11 cellular contexts compared by ENCODE assay signal in the genomic region with DNA sequence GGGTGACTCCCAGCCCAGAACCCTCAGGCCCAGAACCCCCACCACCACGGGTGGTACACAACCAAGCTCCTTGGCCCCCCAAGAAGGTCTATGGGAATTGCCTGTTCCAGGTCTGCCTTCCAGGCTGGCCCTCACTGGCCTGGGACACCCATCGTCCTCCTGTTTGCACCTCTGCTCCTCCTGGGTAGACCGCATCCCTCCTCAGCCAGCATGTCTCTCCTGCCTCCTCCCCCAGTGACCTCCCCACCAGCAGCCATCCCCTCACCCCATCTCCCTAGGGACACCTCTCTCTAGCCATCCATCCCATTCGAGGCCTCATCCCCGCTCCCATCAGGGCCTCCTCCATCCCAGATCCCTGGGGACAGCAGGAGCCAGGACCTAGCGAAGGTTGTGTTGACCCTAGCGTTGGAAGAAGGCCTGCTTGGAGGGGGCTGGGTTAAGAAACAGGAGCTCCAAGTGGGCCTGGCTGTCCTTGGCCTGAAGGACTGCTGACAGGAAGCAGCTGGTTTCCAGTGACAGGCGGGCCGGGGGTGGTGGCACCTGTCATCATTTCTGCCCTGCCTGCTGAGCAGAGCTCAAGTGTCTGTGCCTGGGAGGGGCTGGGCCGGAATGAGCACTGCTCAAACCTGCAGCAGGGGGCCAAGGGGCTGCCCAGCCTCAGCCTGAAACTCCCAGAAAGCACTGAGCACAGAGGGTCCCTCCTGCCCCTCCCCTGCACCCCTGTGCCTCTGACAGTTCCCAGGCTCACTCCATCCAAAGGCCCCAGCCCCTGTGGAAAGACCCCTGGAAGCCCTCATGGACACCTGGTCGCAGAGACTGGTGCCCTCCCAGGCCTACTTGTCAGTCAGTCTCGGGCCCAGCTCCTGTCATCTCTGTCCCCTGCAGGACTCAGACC.
DNase-seq lines count a peak whose midpoint lies in the region; FAIRE-seq and TF ChIP-seq lines count a peak whose summit lies in the region.
"Had no signal": no experiment of that assay in that cellular context is flagged by ENCODE, and none has a peak within 500 bp of the region (broad histone marks: within the 10 kb centered on the region; RNA-seq: fewer than 3 reads in every experiment).

No MANE protein-coding gene starts in this region.

- no peaks in the 10 kb centered on the region for H3K27me3 Mint-ChIP-seq in brain
- H3K27me3 Mint-ChIP-seq in nephron (ENCODE audit: low read depth) = peaks cover 7% of the 10 kb centered on the region
- H3K27me3 Mint-ChIP-seq in activated naive CD8-positive, alpha-beta T cell treated with anti-CD3 and anti-CD28 coated beads for 36 hours = peaks cover 13% of the 10 kb centered on the region

- no peaks in the 10 kb centered on the region for H3K27me3 ChIP-seq in brain microvascular endothelial cell (replicated peaks)
- H3K27me3 ChIP-seq in prostate gland (replicated peaks; ENCODE audit: insufficient read depth) = no peaks in the 10 kb centered on the region

- 71% methylated on average over 12 of the region's 12 CpGs for WGBS in prostate gland

- H3K9me3 Mint-ChIP-seq in brain (peaks cover 0 to 7% (median 5%) of the 10 kb centered on the region in 5 experiments), nephron (peaks cover 3% of the 10 kb centered on the region)
- no peaks in the 10 kb centered on the region for H3K9me3 Mint-ChIP-seq in activated naive CD8-positive, alpha-beta T cell treated with anti-CD3 and anti-CD28 coated beads for 36 hours

- H3K4me1 ChIP-seq in prostate gland (replicated peaks) = no peaks in the 10 kb centered on the region

- in situ Hi-C loops in brain microvascular endothelial cell (cut with HindIII; ENCODE audit: low pct_ligation_motif_present, low sequenced_read_pairs) = loop anchor here (10.0 kb wide), 1 partner anchor 198 kb away; the partner anchor contains the start of gene GPC1

- no peaks in the 10 kb centered on the region for H3K9me3 ChIP-seq in prostate gland

- peak overlapping the region; percentile 56 to 95 (median 74) for H3K27ac Mint-ChIP-seq in brain
- H3K27ac Mint-ChIP-seq in nephron = peak overlapping the region; percentile 45 to 74 (median 68)
- no peak overlapping the region for H3K27ac Mint-ChIP-seq in activated naive CD8-positive, alpha-beta T cell treated with anti-CD3 and anti-CD28 coated beads for 36 hours

- H3K36me3 Mint-ChIP-seq in brain (no peaks in the 10 kb centered on the region), nephron (ENCODE audit: low read depth) (no peaks in the 10 kb centered on the region)
- H3K36me3 Mint-ChIP-seq in activated naive CD8-positive, alpha-beta T cell treated with anti-CD3 and anti-CD28 coated beads for 36 hours = no peaks in the 10 kb centered on the region

- H3K4me1 Mint-ChIP-seq in brain (peaks cover 49% of the 10 kb centered on the region), nephron (peaks cover 54% of the 10 kb centered on the region)
- no peaks in the 10 kb centered on the region for H3K4me1 Mint-ChIP-seq in activated naive CD8-positive, alpha-beta T cell treated with anti-CD3 and anti-CD28 coated beads for 36 hours

- no peak for TF ChIP-seq POLR2A in prostate gland (IDR thresholded peaks at IDR 0.05)

- no peak for TF ChIP-seq CTCF in brain (conservative IDR thresholded peaks at IDR 0.05)
- TF ChIP-seq CTCF in nephron (IDR thresholded peaks at IDR 0.05; ENCODE audit: unreplicated experiment in 3 of 3) = no peak
- no peak for TF ChIP-seq CTCF in brain microvascular endothelial cell (IDR thresholded peaks at IDR 0.05; ENCODE audit: low read depth, low read length, missing control alignments)
- no peak for TF ChIP-seq CTCF in prostate gland (IDR thresholded peaks at IDR 0.05)

- H3K27ac ChIP-seq in brain microvascular endothelial cell (no peak overlapping the region), prostate gland (no peak overlapping the region)

- intact Hi-C loops in prostate gland (cut with DNase I) = no loop called here

- DNase-seq in COLO668 (lab: John Stamatoyannopoulos, UW; ENCODE audit: unreplicated experiment) (peak; percentile 63), NCI-H1694 treated with DMSO at 0.1 percent for 48 hours (lab: John Stamatoyannopoulos, UW) (peak; percentile 72), brain microvascular endothelial cell (no peak), prostate gland (ENCODE audit: low spot score) (no peak), GM19239 (ENCODE audit: insufficient read length, low spot score) (no peak)
- no peak for DNase-seq in activated naive CD8-positive, alpha-beta T cell treated with anti-CD3 and anti-CD28 coated beads for 36 hours
- DNase-seq: activated CD8-positive, alpha-beta memory T cell treated with anti-CD3 and anti-CD28 coated beads, Interleukin-2, amount 50 U/mL, for 4 hours; stimulated activated CD4-positive, alpha-beta T cell treated with anti-CD3 and anti-CD28 coated beads, Interleukin-1b, Interleukin-23, amount 100 ng/mL, for 48 hours had no signal

- no peak for FAIRE-seq in GM19239 (lab: Jason Lieb, UNC)
- FAIRE-seq: endometrium had no signal

- H3K4me3 ChIP-seq in brain microvascular endothelial cell (ENCODE audit: low read depth, low read length) (no peak overlapping the region), prostate gland (no peak overlapping the region)

- H3K4me3 Mint-ChIP-seq in brain = peak overlapping the region in 1 of 5 experiments; percentile 24
- H3K4me3 Mint-ChIP-seq in nephron = peak overlapping the region in 1 of 3 experiments; percentile 8
- no peak overlapping the region for H3K4me3 Mint-ChIP-seq in activated naive CD8-positive, alpha-beta T cell treated with anti-CD3 and anti-CD28 coated beads for 36 hours

- no peaks in the 10 kb centered on the region for H3K36me3 ChIP-seq in brain microvascular endothelial cell (replicated peaks)
- no peaks in the 10 kb centered on the region for H3K36me3 ChIP-seq in prostate gland

Comparison
In these comparisons a context has a peak if more than half of its experiments do, and no peak if none do; other contexts are left out.
1. DNase-seq: peak in COLO668 (single experiment) and NCI-H1694 treated with DMSO at 0.1 percent for 48 hours (single experiment); none in activated naive CD8-positive, alpha-beta T cell treated with anti-CD3 and anti-CD28 coated beads for 36 hours (single experiment), brain microvascular endothelial cell (single experiment), prostate gland (single experiment) and GM19239 (single experiment).